Comparison of ENCODE assay signal across 23 cellular contexts in genomic region chr6:147758305-147758704, GRCh38.
"Had no signal": no experiment of that assay in that cellular context is flagged by ENCODE, and none has a peak within 500 bp of the region (broad histone marks: within the 10 kb centered on the region; RNA-seq: fewer than 3 reads in every experiment).

No MANE protein-coding gene starts in this region.

- H3K4me3 ChIP-seq: adrenal gland, esophagus muscularis mucosa, gastroesophageal sphincter, ovary, psoas muscle, right atrium auricular region, tibial artery had no signal

- H3K4me3 Mint-ChIP-seq: central memory CD8-positive, alpha-beta T cell; effector memory CD8-positive, alpha-beta T cell; natural killer cell treated with Interleukin-12 subunit alpha and Interleukin-12 subunit beta and Interleukin-15 and Interleukin-18, amount 100 ng/mL, for 72 hours; stimulated activated naive CD8-positive, alpha-beta T cell treated with anti-CD3 and anti-CD28 coated beads, Interleukin-15, Interleukin-2, amounts not matched to agents 100 ng/mL and 50 ng/mL, for 24 hours had no signal

- DNase-seq: activated CD4-positive, alpha-beta T cell treated with anti-CD3 and anti-CD28 coated beads for 1 hour; activated CD4-positive, alpha-beta T cell treated with anti-CD3 and anti-CD28 coated beads, Interleukin-2, amount 50 U/mL, for 1 hour; activated T-cell treated with anti-CD3 and anti-CD28 coated beads, Interleukin-2, amount 50 U/mL, for 1 hour; adrenal gland; effector memory CD8-positive, alpha-beta T cell; head of caudate nucleus; left ventricle myocardium superior; mammary epithelial cell; midbrain; ovary; psoas muscle; stimulated activated CD4-positive, alpha-beta T cell treated with anti-CD3 and anti-CD28 coated beads, Interleukin-1b, Interleukin-23, amount 100 ng/mL, for 48 hours; substantia nigra; tibial artery; WERI-Rb-1 had no signal

- ATAC-seq: activated naive CD4-positive, alpha-beta T cell treated with anti-CD3 and anti-CD28 coated beads, Interleukin-2, amount 50 U/mL, for 72 hours; effector memory CD8-positive, alpha-beta T cell; gastroesophageal sphincter; natural killer cell treated with Interleukin-12 subunit alpha and Interleukin-12 subunit beta and Interleukin-15 and Interleukin-18, amount 100 ng/mL, for 72 hours; psoas muscle had no signal

- H3K27ac ChIP-seq: adrenal gland, esophagus muscularis mucosa, gastroesophageal sphincter, neutrophil, ovary, psoas muscle, right atrium auricular region, tibial artery, WERI-Rb-1 had no signal

- H3K36me3 Mint-ChIP-seq: activated naive CD4-positive, alpha-beta T cell treated with anti-CD3 and anti-CD28 coated beads, Interleukin-2, amount 50 U/mL, for 72 hours; natural killer cell treated with Interleukin-12 subunit alpha and Interleukin-12 subunit beta and Interleukin-15 and Interleukin-18, amount 100 ng/mL, for 72 hours had no signal

- H3K4me1 Mint-ChIP-seq: central memory CD8-positive, alpha-beta T cell had no signal

- H3K36me3 ChIP-seq: adrenal gland, esophagus muscularis mucosa, gastroesophageal sphincter, neutrophil, ovary, right atrium auricular region, tibial artery, WERI-Rb-1 had no signal

- H3K27me3 ChIP-seq: adrenal gland, esophagus muscularis mucosa, gastroesophageal sphincter, neutrophil, ovary, right atrium auricular region, tibial artery had no signal

- H3K4me1 ChIP-seq: adrenal gland, esophagus muscularis mucosa, gastroesophageal sphincter, psoas muscle, right atrium auricular region, tibial artery had no signal

- H3K27me3 Mint-ChIP-seq: central memory CD8-positive, alpha-beta T cell; effector memory CD8-positive, alpha-beta T cell; natural killer cell treated with Interleukin-12 subunit alpha and Interleukin-12 subunit beta and Interleukin-15 and Interleukin-18, amount 100 ng/mL, for 72 hours; stimulated activated naive CD8-positive, alpha-beta T cell treated with anti-CD3 and anti-CD28 coated beads, Interleukin-15, Interleukin-2, amounts not matched to agents 100 ng/mL and 50 ng/mL, for 24 hours had no signal

- H3K9me3 Mint-ChIP-seq: natural killer cell treated with Interleukin-12 subunit alpha and Interleukin-12 subunit beta and Interleukin-15 and Interleukin-18, amount 100 ng/mL, for 72 hours had no signal

- H3K27ac Mint-ChIP-seq: activated naive CD4-positive, alpha-beta T cell treated with anti-CD3 and anti-CD28 coated beads, Interleukin-2, amount 50 U/mL, for 72 hours; effector memory CD8-positive, alpha-beta T cell; natural killer cell treated with Interleukin-12 subunit alpha and Interleukin-12 subunit beta and Interleukin-15 and Interleukin-18, amount 100 ng/mL, for 72 hours; stimulated activated naive CD8-positive, alpha-beta T cell treated with anti-CD3 and anti-CD28 coated beads, Interleukin-15, Interleukin-2, amounts not matched to agents 100 ng/mL and 50 ng/mL, for 24 hours had no signal

- H3K9me3 ChIP-seq: adrenal gland, neutrophil, ovary had no signal
